8 cellular contexts compared by ENCODE assay signal in the genomic region with DNA sequence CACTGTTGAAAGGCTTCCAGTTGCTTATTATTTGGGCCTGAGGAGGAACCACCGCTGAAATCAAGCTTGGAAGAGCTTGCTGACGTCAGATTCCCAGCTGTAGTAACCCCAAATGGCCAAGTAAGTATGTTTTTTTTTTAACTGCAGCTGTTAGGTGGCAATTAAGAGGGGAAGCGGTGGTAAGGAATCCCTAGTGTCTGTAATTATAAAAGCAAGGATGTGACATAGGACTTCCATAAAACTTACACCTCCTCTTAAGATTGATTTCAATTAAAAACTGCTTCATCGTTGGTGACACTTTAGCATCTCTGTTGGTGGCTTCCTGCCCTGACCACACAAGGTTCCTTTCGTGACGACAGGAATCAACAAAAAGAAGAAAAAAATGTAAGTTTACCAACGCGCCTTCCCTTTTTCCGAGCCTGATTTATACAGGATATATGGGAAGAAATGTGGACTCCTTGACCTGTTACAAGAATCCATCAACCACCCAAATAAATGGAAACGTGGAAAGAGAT. TPM values are rescaled to one million over a fixed set of nuclear protein-coding genes. Genes with fewer than 3 reads are reported as not detected.
DNase-seq lines count a peak whose midpoint lies in the region; ATAC-seq and TF ChIP-seq lines count a peak whose summit lies in the region.

No MANE protein-coding gene starts in this region.

- no peaks in the 10 kb centered on the region for H3K9me3 Mint-ChIP-seq in activated CD4-positive, alpha-beta T cell treated with anti-CD3 and anti-CD28 coated beads for 36 hours (ENCODE audit: low read depth)

- no peak for ATAC-seq in activated CD4-positive, alpha-beta T cell treated with anti-CD3 and anti-CD28 coated beads for 36 hours
- ATAC-seq in right lobe of liver: no peak
- no peak for ATAC-seq in omental fat pad (ENCODE audit: low FRiP score)

- peak overlapping the region; percentile 84 for H3K4me3 Mint-ChIP-seq in activated CD4-positive, alpha-beta T cell treated with anti-CD3 and anti-CD28 coated beads for 36 hours

- H4K20me1 ChIP-seq in mammary epithelial cell (ENCODE audit: insufficient read depth, low read length): no peaks in the 10 kb centered on the region

- H3K27me3 ChIP-seq in mammary epithelial cell (ENCODE audit: insufficient read depth, low read length): no peaks in the 10 kb centered on the region
- H3K27me3 ChIP-seq in right lobe of liver: no peaks in the 10 kb centered on the region

- in situ Hi-C loops in mammary epithelial cell (cut with MboI; ENCODE audit: low sequenced_read_pairs in 2 of 2): no loop called here

- H3K27me3 Mint-ChIP-seq in activated CD4-positive, alpha-beta T cell treated with anti-CD3 and anti-CD28 coated beads for 36 hours: no peaks in the 10 kb centered on the region

- peak overlapping the region; percentile 81 for H3K9ac ChIP-seq in mammary epithelial cell (ENCODE audit: insufficient read depth, low read length)

- dilution Hi-C loops in mammary epithelial cell (cut with HindIII; ENCODE audit: low sequenced_read_pairs): no loop called here

- H3K79me2 ChIP-seq in mammary epithelial cell (ENCODE audit: insufficient read depth, low read length): peaks cover 34% of the 10 kb centered on the region

- H3K9me3 ChIP-seq in mammary epithelial cell (replicated peaks; ENCODE audit: insufficient read depth, low read length) (no peaks in the 10 kb centered on the region), right lobe of liver (no peaks in the 10 kb centered on the region)

- H3K36me3 ChIP-seq in mammary epithelial cell (ENCODE audit: insufficient read depth, low read length) (no peaks in the 10 kb centered on the region), right lobe of liver (no peaks in the 10 kb centered on the region)

- peak overlapping the region; percentile 94 for H3K27ac Mint-ChIP-seq in activated CD4-positive, alpha-beta T cell treated with anti-CD3 and anti-CD28 coated beads for 36 hours

- CTCF ChIA-PET in activated CD4-positive, alpha-beta T cell treated with anti-CD3 and anti-CD28 coated beads for 36 hours (lab: Charles Lee): interaction anchor here (0.5 to 0.9 kb wide), 2 partner anchors 47 to 83 kb away, joined by 3 to 5 read pairs; no protein-coding TSS in a partner anchor
- CTCF ChIA-PET in mammary epithelial cell (lab: Charles Lee; ENCODE audit: low non-redundant PET): no interaction called here

- H3K27ac ChIP-seq in mammary epithelial cell (ENCODE audit: insufficient read depth, low read depth, low read length) (peak overlapping the region; percentile 67), right lobe of liver (peak overlapping the region; percentile 79 to 90 (median 89))

- peaks cover 35% of the 10 kb centered on the region for H3K4me1 Mint-ChIP-seq in activated CD4-positive, alpha-beta T cell treated with anti-CD3 and anti-CD28 coated beads for 36 hours

- TSS peak; percentile 34 for BruUV-seq in mammary epithelial cell (replicated peaks; lab: Mats Ljungman, UMichigan)

- H3K4me1 ChIP-seq in mammary epithelial cell (ENCODE audit: insufficient read depth, low read length) (peaks cover 21% of the 10 kb centered on the region), right lobe of liver (peaks cover 0 to 28% (median 2%) of the 10 kb centered on the region in 4 donors)

- TF ChIP-seq CTCF in mammary epithelial cell (conservative IDR thresholded peaks at IDR 0.05 in 1 of 2, IDR thresholded peaks at IDR 0.05 in 1 of 2; ENCODE audit: extremely low read depth in 1 of 2, insufficient read depth in 1 of 2, low read depth in 1 of 2, low read length in 2 of 2) (no peak), right lobe of liver (IDR thresholded peaks at IDR 0.05) (no peak), omental fat pad (IDR thresholded peaks at IDR 0.05) (no peak)

- intact Hi-C loops in activated CD4-positive, alpha-beta T cell treated with anti-CD3 and anti-CD28 coated beads for 36 hours (cut with DNase I, micrococcal nuclease): loop anchor here in 1 of 2 experiments (5.0 to 10.0 kb wide), 5 partner anchors 447 to 1500 kb away; a partner anchor contains a TSS
- intact Hi-C loops in mammary epithelial cell (cut with micrococcal nuclease) (loop anchor here (1.0 kb wide), 1 partner anchor 82 kb away; no protein-coding TSS in a partner anchor), right lobe of liver (cut with DNase I) (no loop called here)

- H2AFZ ChIP-seq in mammary epithelial cell (ENCODE audit: low read depth, low read length): peak overlapping the region; percentile 93

- H3K4me3 ChIP-seq in mammary epithelial cell (replicated peaks in 1 of 3; ENCODE audit: insufficient read depth in 1 of 3, low read depth in 2 of 3, low read length in 3 of 3) (peak overlapping the region; percentile 73 to 98 (median 87)), right lobe of liver (peak overlapping the region; percentile 67 to 97 (median 72))

- DNase-seq in activated CD4-positive, alpha-beta T cell treated with anti-CD3 and anti-CD28 coated beads for 36 hours: peak; percentile 60
- DNase-seq in activated CD4-positive, alpha-beta T cell treated with anti-CD3 and anti-CD28 coated beads for 1 hour: no peak
- DNase-seq in RKO (ENCODE audit: low spot score) (peak; percentile 70), mammary epithelial cell (peak; percentile 30), right lobe of liver (no peak), stromal cell of bone marrow (ENCODE audit: low read depth) (peak; percentile 49), DMS114 treated with DMSO at 0.1 percent for 48 hours (lab: John Stamatoyannopoulos, UW; ENCODE audit: unreplicated experiment) (no peak), omental fat pad (ENCODE audit: low spot score) (no peak)

- peak overlapping the region; percentile 88 for H3K4me2 ChIP-seq in mammary epithelial cell (ENCODE audit: insufficient read depth, low read depth, low read length)

- peaks cover 5% of the 10 kb centered on the region for H3K36me3 Mint-ChIP-seq in activated CD4-positive, alpha-beta T cell treated with anti-CD3 and anti-CD28 coated beads for 36 hours (ENCODE audit: low read depth)

- POLR2A ChIA-PET in activated CD4-positive, alpha-beta T cell treated with anti-CD3 and anti-CD28 coated beads for 36 hours (lab: Charles Lee): no interaction called here

- WGBS in mammary epithelial cell (ENCODE audit: low coverage, missing lambda C conversion rate): 3% methylated on average over 10 of the region's 10 CpGs
- 4% methylated on average over 10 of the region's 10 CpGs for WGBS in right lobe of liver (ENCODE audit: insufficient coverage, low coverage, low lambda C conversion rate, missing lambda C conversion rate)

- TF ChIP-seq POLR2A in right lobe of liver (IDR thresholded peaks at IDR 0.05): no peak

RNA-seq across cellular contexts. Expression of a gene that starts 0.9 kb away (rescaled TPM):
- 1 to 10 TPM; 8.5 to 9.5 TPM for total RNA-seq in activated CD4-positive, alpha-beta T cell treated with anti-CD3 and anti-CD28 coated beads for 36 hours
- total RNA-seq in mammary epithelial cell (10 to 100 TPM; 35.7 to 93.2 TPM), right lobe of liver (10 to 100 TPM in 1 of 6 experiments, 1 to 10 TPM in 5; 5.7 to 14.6 (median 7.8) TPM), omental fat pad (100 to 1,000 TPM in 1 of 4 donors, 10 to 100 TPM in 3; 65.4 to 158 (median 82.5) TPM)
- 12.8 TPM for polyA plus RNA-seq in mammary epithelial cell
- 29.2 TPM for polyA minus RNA-seq in mammary epithelial cell

Comparison
In these comparisons a context has a peak if more than half of its experiments do, and no peak if none do; other contexts are left out.
1. DNase-seq: peak in activated CD4-positive, alpha-beta T cell treated with anti-CD3 and anti-CD28 coated beads for 36 hours (single experiment), RKO (single experiment), mammary epithelial cell (single experiment) and stromal cell of bone marrow (single experiment); none in activated CD4-positive, alpha-beta T cell treated with anti-CD3 and anti-CD28 coated beads for 1 hour (single experiment), right lobe of liver (0 of 3), DMS114 treated with DMSO at 0.1 percent for 48 hours (single experiment) and omental fat pad (single experiment).